ENCODE assay signal across 12 cellular contexts in genomic region chr9:111572945-111573604, GRCh38. TPM values are rescaled to one million over a fixed set of nuclear protein-coding genes. Genes with fewer than 3 reads are reported as not detected.
DNase-seq lines count a peak whose midpoint lies in the region; ATAC-seq, FAIRE-seq and TF ChIP-seq lines count a peak whose summit lies in the region.
"Had no signal": no experiment of that assay in that cellular context is flagged by ENCODE, and none has a peak within 500 bp of the region (broad histone marks: within the 10 kb centered on the region; RNA-seq: fewer than 3 reads in every experiment).

No MANE protein-coding gene starts in this region.

- intact Hi-C loops in left lung (cut with DNase I): no loop called here

- no peak for TF ChIP-seq CTCF in AG04450 (IDR thresholded peaks at IDR 0.05; ENCODE audit: low read depth, low read length)
- no peak for TF ChIP-seq CTCF in astrocyte of the cerebellum (IDR thresholded peaks at IDR 0.05; ENCODE audit: low read depth, low read length, missing control alignments)
- TF ChIP-seq CTCF in left lung (IDR thresholded peaks at IDR 0.05): no peak

- no peaks in the 10 kb centered on the region for H3K27me3 ChIP-seq in AG04450 (ENCODE audit: control insufficient read depth, insufficient read depth, low read length)
- no peaks in the 10 kb centered on the region for H3K27me3 ChIP-seq in left lung

- no peaks in the 10 kb centered on the region for H3K4me1 ChIP-seq in left lung

- CTCF ChIA-PET in AG04450 (lab: Charles Lee): interaction anchor here (0.7 kb wide), 1 partner anchor 535 kb away, joined by 3 read pairs; no protein-coding TSS in a partner anchor

- no peak for FAIRE-seq in GM12891 (lab: Jason Lieb, UNC)
- FAIRE-seq: TTC549 had no signal

- peak; percentile 49 for ATAC-seq in left lung
- ATAC-seq: esophagus mucosa had no signal

- POLR2A ChIA-PET in AG04450 (lab: Yijun Ruan, JAX): interaction anchor here (0.5 to 1.6 kb wide), 5 partner anchors 12 to 543 kb away, joined by 3 to 4 read pairs (median 3); no protein-coding TSS in a partner anchor

- DNase-seq in AG04450 (ENCODE audit: low read depth, low spot score): peak; percentile 93
- peak; percentile 91 for DNase-seq in H4 (ENCODE audit: low spot score)
- DNase-seq in astrocyte of the cerebellum (ENCODE audit: low read depth): peak; percentile 97
- DNase-seq in left lung: peak in 1 of 2 donors; percentile 35
- no peak for DNase-seq in stimulated activated CD4-positive, alpha-beta T cell treated with anti-CD3 and anti-CD28 coated beads, Interleukin-15, amount 100 ng/mL, for 24 hours
- no peak for DNase-seq in DMS53 (lab: John Stamatoyannopoulos, UW)
- no peak for DNase-seq in GM12891 (ENCODE audit: insufficient read length, low spot score)
- no peak for DNase-seq in islet precursor cell
- DNase-seq: activated T-cell treated with anti-CD3 and anti-CD28 coated beads for 4 hours; CD4-positive, alpha-beta T cell had no signal

- H3K4me3 ChIP-seq in AG04450 (ENCODE audit: low read depth, low read length) (no peak overlapping the region), astrocyte of the cerebellum (ENCODE audit: low read depth, low read length) (no peak overlapping the region), left lung (no peak overlapping the region)

- H3K27ac ChIP-seq in AG04450 (ENCODE audit: low read depth, low read length): no peak overlapping the region
- H3K27ac ChIP-seq in left lung: no peak overlapping the region

- in situ Hi-C loops in astrocyte of the cerebellum (cut with HindIII; ENCODE audit: low sequenced_read_pairs): no loop called here

- H3K9me3 ChIP-seq in AG04450 (ENCODE audit: control insufficient read depth, insufficient read depth, low read length) (peaks cover 35% of the 10 kb centered on the region), left lung (peaks cover 0 to 21% of the 10 kb centered on the region in 2 donors)

- peaks cover 7 to 100% of the 10 kb centered on the region in 2 donors for H3K36me3 ChIP-seq in left lung

- no peak for TF ChIP-seq POLR2A in GM12891 (IDR thresholded peaks at IDR 0.05; ENCODE audit: low read depth, low read length)

TF ChIP-seq in GM12891, 5 proteins besides CTCF, POLR2A, EP300 and RAD21:
- TF ChIP-seq POU2F2 (IDR thresholded peaks at IDR 0.05; ENCODE audit: low read depth, low read length): no peak
- TF ChIP-seq PAX5 (IDR thresholded peaks at IDR 0.05; ENCODE audit: insufficient read depth, low read length, severe bottlenecking): no peak
- no peak for TF ChIP-seq TAF1 (IDR thresholded peaks at IDR 0.05; ENCODE audit: low read depth, low read length)
- no peak for TF ChIP-seq POLR2AphosphoS5 (IDR thresholded peaks at IDR 0.05; ENCODE audit: low read depth, low read length)
- TF ChIP-seq SPI1 (IDR thresholded peaks at IDR 0.05; ENCODE audit: low read depth, low read length): no peak

RNA-seq across cellular contexts. Expression of gene PTGR1, which starts 26.4 kb away (rescaled TPM):
- 140 and 173 TPM in 2 replicates for polyA plus RNA-seq in AG04450 (2011; rRNA removed)
- polyA minus RNA-seq in AG04450 (2011; rRNA and poly(A)+ RNA removed): 80.8 and 98.8 TPM in 2 replicates
- 452 and 554 TPM in 2 replicates for total RNA-seq in H4 (2014; rRNA removed; shearing (Covaris generic))
- total RNA-seq in left lung: 10 to 100 TPM; 51.5 to 63.9 TPM
- 26.5 TPM for polyA plus RNA-seq in GM12891 (2012; ENCODE audit: low read depth, missing spikeins)

RNA-seq across cellular contexts. Expression of gene ZNF483, which starts 48.1 kb away (rescaled TPM):
- polyA plus RNA-seq in AG04450 (2011; rRNA removed): 1.0 and 1.5 TPM in 2 replicates
- polyA minus RNA-seq in AG04450 (2011; rRNA and poly(A)+ RNA removed): 2.6 and 4.4 TPM in 2 replicates
- total RNA-seq in H4 (2014; rRNA removed; shearing (Covaris generic)): 0.21 TPM in 1 of 2 replicates, not detected in the other
- total RNA-seq in left lung: 1 to 10 TPM; 5.2 to 7.5 TPM
- polyA plus RNA-seq in GM12891 (2012; ENCODE audit: low read depth, missing spikeins): 0.04 TPM

RNA-seq across cellular contexts. Expression of gene DNAJC25, which starts 58.1 kb away (rescaled TPM):
- 9.6 and 14.1 TPM in 2 replicates for polyA plus RNA-seq in AG04450 (2011; rRNA removed)
- 2.1 and 3.5 TPM in 2 replicates for polyA minus RNA-seq in AG04450 (2011; rRNA and poly(A)+ RNA removed)
- 10.3 and 11.6 TPM in 2 replicates for total RNA-seq in H4 (2014; rRNA removed; shearing (Covaris generic))
- 1 to 10 TPM; 5.4 to 7.8 TPM for total RNA-seq in left lung
- polyA plus RNA-seq in GM12891 (2012; ENCODE audit: low read depth, missing spikeins): 4.2 TPM

Comparison
In these comparisons a context has a peak if more than half of its experiments do, and no peak if none do; other contexts are left out.
1. DNase-seq: peak in AG04450 (single experiment), H4 (single experiment) and astrocyte of the cerebellum (single experiment); none in stimulated activated CD4-positive, alpha-beta T cell treated with anti-CD3 and anti-CD28 coated beads, Interleukin-15, amount 100 ng/mL, for 24 hours (single experiment), DMS53 (single experiment), GM12891 (single experiment) and islet precursor cell (single experiment).